1 cellular context compared by ENCODE assay signal in genomic region chr17:70345061-70345460, GRCh38.
TF ChIP-seq lines count a peak whose summit lies in the region.

No MANE protein-coding gene starts in this region.

TF ChIP-seq in SK-N-SH treated with all-trans-retinoic acid at 6 μM for 48 hours, 23 proteins besides CTCF, POLR2A, EP300 and RAD21 (continued from another document):
- TF ChIP-seq PATZ1 (CRISPR knock-in tag; IDR thresholded peaks at IDR 0.05; ENCODE audit: borderline replicate concordance), result no peak
- TF ChIP-seq, protein P1, sequence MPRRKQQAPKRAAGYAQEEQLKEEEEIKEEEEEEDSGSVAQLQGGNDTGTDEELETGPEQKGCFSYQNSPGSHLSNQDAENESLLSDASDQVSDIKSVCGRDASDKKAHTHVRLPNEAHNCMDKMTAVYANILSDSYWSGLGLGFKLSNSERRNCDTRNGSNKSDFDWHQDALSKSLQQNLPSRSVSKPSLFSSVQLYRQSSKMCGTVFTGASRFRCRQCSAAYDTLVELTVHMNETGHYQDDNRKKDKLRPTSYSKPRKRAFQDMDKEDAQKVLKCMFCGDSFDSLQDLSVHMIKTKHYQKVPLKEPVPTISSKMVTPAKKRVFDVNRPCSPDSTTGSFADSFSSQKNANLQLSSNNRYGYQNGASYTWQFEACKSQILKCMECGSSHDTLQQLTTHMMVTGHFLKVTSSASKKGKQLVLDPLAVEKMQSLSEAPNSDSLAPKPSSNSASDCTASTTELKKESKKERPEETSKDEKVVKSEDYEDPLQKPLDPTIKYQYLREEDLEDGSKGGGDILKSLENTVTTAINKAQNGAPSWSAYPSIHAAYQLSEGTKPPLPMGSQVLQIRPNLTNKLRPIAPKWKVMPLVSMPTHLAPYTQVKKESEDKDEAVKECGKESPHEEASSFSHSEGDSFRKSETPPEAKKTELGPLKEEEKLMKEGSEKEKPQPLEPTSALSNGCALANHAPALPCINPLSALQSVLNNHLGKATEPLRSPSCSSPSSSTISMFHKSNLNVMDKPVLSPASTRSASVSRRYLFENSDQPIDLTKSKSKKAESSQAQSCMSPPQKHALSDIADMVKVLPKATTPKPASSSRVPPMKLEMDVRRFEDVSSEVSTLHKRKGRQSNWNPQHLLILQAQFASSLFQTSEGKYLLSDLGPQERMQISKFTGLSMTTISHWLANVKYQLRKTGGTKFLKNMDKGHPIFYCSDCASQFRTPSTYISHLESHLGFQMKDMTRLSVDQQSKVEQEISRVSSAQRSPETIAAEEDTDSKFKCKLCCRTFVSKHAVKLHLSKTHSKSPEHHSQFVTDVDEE (CRISPR knock-in tag; IDR thresholded peaks at IDR 0.05), result no peak
